Comparison of ENCODE assay signal across 8 cellular contexts in genomic region chr17:38797828-38798227, GRCh38. TPM values are rescaled to one million over a fixed set of nuclear protein-coding genes. Genes with fewer than 3 reads are reported as not detected.
A peak's percentile ranks its signal among the peaks of the same experiment; 100 is the strongest.
DNase-seq lines count a peak whose midpoint lies in the region; ATAC-seq and TF ChIP-seq lines count a peak whose summit lies in the region.

No MANE protein-coding gene starts in this region.

- no peaks in the 10 kb centered on the region for H3K27me3 Mint-ChIP-seq in nephron (ENCODE audit: low read depth)

- DNase-seq in MM.1S (no peak), dermis blood vessel endothelial cell (peak; percentile 7), GDM1 (lab: John Stamatoyannopoulos, UW) (no peak)

- H3K27me3 ChIP-seq in BLaER1 treated with 17β-estradiol and CSF1 and Interleukin-3, amounts not matched to agents 10 nM and 100 nM, result no peaks in the 10 kb centered on the region
- no peaks in the 10 kb centered on the region for H3K27me3 ChIP-seq in MM.1S (replicated peaks; ENCODE audit: insufficient read depth, low read length)

- peak overlapping the region; percentile 86 to 99 (median 97) for H3K4me2 ChIP-seq in BLaER1 treated with 17β-estradiol and CSF1 and Interleukin-3, amounts not matched to agents 10 nM and 100 nM
- H3K4me2 ChIP-seq in MM.1S (ENCODE audit: low read depth, low read length), result peak overlapping the region; percentile 95

- no peaks in the 10 kb centered on the region for H3K9me3 ChIP-seq in BLaER1 treated with 17β-estradiol and CSF1 and Interleukin-3, amounts not matched to agents 10 nM and 100 nM (replicated peaks in 1 of 11)
- H3K9me3 ChIP-seq in MM.1S (replicated peaks; ENCODE audit: insufficient read depth, low read length), result no peaks in the 10 kb centered on the region

- H3K9me2 ChIP-seq in MM.1S (replicated peaks; ENCODE audit: insufficient read depth, low read length), result no peaks in the 10 kb centered on the region

- peak overlapping the region; percentile 92 to 100 (median 98); a peak in 21 of 22 replicates for H3K9ac ChIP-seq in BLaER1 treated with 17β-estradiol and CSF1 and Interleukin-3, amounts not matched to agents 10 nM and 100 nM
- peak overlapping the region; percentile 76; the same call in 1 of the 2 replicates for H3K9ac ChIP-seq in MM.1S (ENCODE audit: low read length)

- no peaks in the 10 kb centered on the region for H3K9me3 Mint-ChIP-seq in nephron

- peaks cover 53% of the 10 kb centered on the region for H3K79me2 ChIP-seq in MM.1S (ENCODE audit: low read length)

- H3K4me3 Mint-ChIP-seq in nephron, result peak overlapping the region; percentile 97 to 100 (median 98)

- H3K4me1 ChIP-seq in BLaER1 treated with 17β-estradiol and CSF1 and Interleukin-3, amounts not matched to agents 10 nM and 100 nM, result peaks cover 47 to 55% (median 52%) of the 10 kb centered on the region in 10 experiments
- peaks cover 20% of the 10 kb centered on the region; the same call in 1 of the 2 replicates for H3K4me1 ChIP-seq in MM.1S (ENCODE audit: low read length)

- H3K36me3 Mint-ChIP-seq in nephron (ENCODE audit: low read depth), result peaks cover 54% of the 10 kb centered on the region

- peak overlapping the region in 8 of 11 experiments; percentile 95 to 99 (median 98); a peak in 13 of 22 replicates for H3K27ac ChIP-seq in BLaER1 treated with 17β-estradiol and CSF1 and Interleukin-3, amounts not matched to agents 10 nM and 100 nM
- H3K27ac ChIP-seq in MM.1S (ENCODE audit: low read length), result no peak overlapping the region

- no peak for TF ChIP-seq CTCF in MM.1S (IDR thresholded peaks at IDR 0.05; ENCODE audit: low read length)
- TF ChIP-seq CTCF in nephron (IDR thresholded peaks at IDR 0.05; ENCODE audit: unreplicated experiment in 3 of 3), result no peak

- H3K4me3 ChIP-seq in BLaER1 treated with 17β-estradiol and CSF1 and Interleukin-3, amounts not matched to agents 10 nM and 100 nM, result peak overlapping the region; percentile 65 to 88 (median 85)
- H3K4me3 ChIP-seq in MM.1S (ENCODE audit: low read length), result peak overlapping the region; percentile 89

- peaks cover 22 to 72% (median 47%) of the 10 kb centered on the region in 11 experiments; a peak in 19 of 22 replicates for H4K20me1 ChIP-seq in BLaER1 treated with 17β-estradiol and CSF1 and Interleukin-3, amounts not matched to agents 10 nM and 100 nM
- H4K20me1 ChIP-seq in MM.1S (ENCODE audit: insufficient read depth, low read length), result no peaks in the 10 kb centered on the region

- H2AFZ ChIP-seq in MM.1S (ENCODE audit: low read length), result no peak overlapping the region

- peaks cover 18% of the 10 kb centered on the region for H3F3A ChIP-seq in MM.1S (ENCODE audit: insufficient read depth, low read length)

- peaks cover 28 to 70% (median 52%) of the 10 kb centered on the region in 11 experiments; a peak in 21 of 22 replicates for H3K36me3 ChIP-seq in BLaER1 treated with 17β-estradiol and CSF1 and Interleukin-3, amounts not matched to agents 10 nM and 100 nM
- peaks cover 4% of the 10 kb centered on the region; the same call in 1 of the 2 replicates for H3K36me3 ChIP-seq in MM.1S (replicated peaks; ENCODE audit: insufficient read depth, low read length)

- ATAC-seq in GM18517 (IDR thresholded peaks at IDR 0.05; ENCODE audit: unreplicated experiment) (no peak), HG02852 (IDR thresholded peaks at IDR 0.05; ENCODE audit: unreplicated experiment) (no peak), GM21786 (IDR thresholded peaks at IDR 0.05; ENCODE audit: unreplicated experiment) (no peak)

- H3K27ac Mint-ChIP-seq in nephron, result peak overlapping the region; percentile 96 to 99 (median 99)

- peaks cover 31% of the 10 kb centered on the region for H3K4me1 Mint-ChIP-seq in nephron

RNA-seq across cellular contexts. Expression of gene PIP4K2B, which starts 1.5 kb away (rescaled TPM):
- total RNA-seq in dermis blood vessel endothelial cell, result 55.3 and 76.7 TPM in 2 replicates

RNA-seq across cellular contexts. Expression of gene CWC25, which starts 27.3 kb away (rescaled TPM):
- 11.7 and 13.1 TPM in 2 replicates for total RNA-seq in dermis blood vessel endothelial cell

RNA-seq across cellular contexts. Expression of gene PSMB3, which starts 45.3 kb away (rescaled TPM):
- 188 and 348 TPM in 2 replicates for total RNA-seq in dermis blood vessel endothelial cell

RNA-seq across cellular contexts. Expression of gene PCGF2, which starts 49.7 kb away (rescaled TPM):
- 2.4 and 7.8 TPM in 2 replicates for total RNA-seq in dermis blood vessel endothelial cell

RNA-seq across cellular contexts. Expression of gene RPL23, which starts 55.7 kb away (rescaled TPM):
- total RNA-seq in dermis blood vessel endothelial cell, result 921 and 1,590 TPM in 2 replicates
